8 cellular contexts compared by ENCODE assay signal in genomic region chr14:85535916-85536834, GRCh38. TPM values are rescaled to one million over a fixed set of nuclear protein-coding genes. Genes with fewer than 3 reads are reported as not detected.
A peak's percentile ranks its signal among the peaks of the same experiment; 100 is the strongest.
DNase-seq lines count a peak whose midpoint lies in the region; ATAC-seq lines count a peak whose summit lies in the region.

No MANE protein-coding gene starts in this region.

- no peaks in the 10 kb centered on the region for H3K9me3 ChIP-seq in mesodermal cell (ENCODE audit: control insufficient read depth, low read length)

- H3K4me1 ChIP-seq in mesodermal cell (ENCODE audit: control insufficient read depth, insufficient read depth, low read length, poor library complexity, severe bottlenecking), result peaks cover 9% of the 10 kb centered on the region

- peak overlapping the region; percentile 70 for H3K4me3 ChIP-seq in mesodermal cell (ENCODE audit: extremely low read depth, insufficient read depth, low read length, poor library complexity, severe bottlenecking)

- DNase-seq in AG20443 (ENCODE audit: low spot score) (peak; percentile 59), MV-4-11 (lab: John Stamatoyannopoulos, UW) (peak; percentile 37), GDM1 (lab: John Stamatoyannopoulos, UW) (no peak), islet precursor cell (no peak)

- peak overlapping the region; percentile 39 for H3K27ac ChIP-seq in cingulate gyrus (ENCODE audit: low read depth, low read length)
- peak overlapping the region; percentile 78 for H3K27ac ChIP-seq in mesodermal cell (ENCODE audit: low read depth, low read length, severe bottlenecking)

- WGBS in mesodermal cell (ENCODE audit: insufficient coverage in 2 of 2), 2 experiments, result 11 to 25% methylated on average over 1 to 5 of the region's 8 CpGs

- ATAC-seq in HG03159 (IDR thresholded peaks at IDR 0.05; ENCODE audit: unreplicated experiment) (no peak), HG02981 (IDR thresholded peaks at IDR 0.05; ENCODE audit: unreplicated experiment) (no peak)

- H3K36me3 ChIP-seq in mesodermal cell (ENCODE audit: control insufficient read depth, insufficient read depth, low read length), result peaks cover 19% of the 10 kb centered on the region

RNA-seq across cellular contexts. Expression of gene FLRT2, which starts 6.2 kb away (rescaled TPM):
- polyA plus RNA-seq in mesodermal cell (2013, experiment 1 of 2), result 82.3 TPM
- 80.4 TPM for polyA plus RNA-seq in mesodermal cell (2013, experiment 2 of 2)

Comparison
In these comparisons a context has a peak if more than half of its experiments do, and no peak if none do; other contexts are left out.
1. DNase-seq: peak in AG20443 (single experiment) and MV-4-11 (single experiment); none in GDM1 (single experiment) and islet precursor cell (single experiment).